Comparison of ENCODE assay signal across 11 cellular contexts in genomic region chr1:203906932-203907331, GRCh38. TPM values are rescaled to one million over a fixed set of nuclear protein-coding genes. Genes with fewer than 3 reads are reported as not detected.
A peak's percentile ranks its signal among the peaks of the same experiment; 100 is the strongest.
DNase-seq lines count a peak whose midpoint lies in the region; ATAC-seq and TF ChIP-seq lines count a peak whose summit lies in the region.
"Had no signal": no experiment of that assay in that cellular context is flagged by ENCODE, and none has a peak within 500 bp of the region (broad histone marks: within the 10 kb centered on the region; RNA-seq: fewer than 3 reads in every experiment).

No MANE protein-coding gene starts in this region.

- 61 to 69% methylated on average over 2 of the region's 2 CpGs for WGBS in thyroid gland, 2 donors

- H3K36me3 Mint-ChIP-seq in osteocyte (ENCODE audit: unreplicated experiment): no peaks in the 10 kb centered on the region
- H3K36me3 Mint-ChIP-seq: activated naive CD8-positive, alpha-beta T cell; naive B cell had no signal

- TF ChIP-seq POLR2A in thyroid gland (IDR thresholded peaks at IDR 0.05): no peak

- H3K27me3 Mint-ChIP-seq in osteocyte (ENCODE audit: unreplicated experiment): no peaks in the 10 kb centered on the region
- H3K27me3 Mint-ChIP-seq: activated naive CD8-positive, alpha-beta T cell had no signal

- intact Hi-C loops in PC-3 (cut with micrococcal nuclease) (loop anchor here (1.0 to 2.0 kb wide), 2 partner anchors 36 to 220 kb away; no protein-coding TSS in a partner anchor), thyroid gland (cut with DNase I) (no loop called here)

- H3K36me3 ChIP-seq in PC-3 (ENCODE audit: low read depth, low read length) (no peaks in the 10 kb centered on the region), thyroid gland (no peaks in the 10 kb centered on the region), Karpas-422 (ENCODE audit: insufficient read depth, low read length) (no peaks in the 10 kb centered on the region)
- H3K36me3 ChIP-seq: transverse colon had no signal

- H3K4me1 Mint-ChIP-seq in osteocyte (ENCODE audit: unreplicated experiment): peaks cover 17% of the 10 kb centered on the region
- H3K4me1 Mint-ChIP-seq: naive B cell had no signal

- H3K4me3 Mint-ChIP-seq in osteocyte (ENCODE audit: unreplicated experiment): no peak overlapping the region
- H3K4me3 Mint-ChIP-seq: activated naive CD8-positive, alpha-beta T cell; naive B cell had no signal

- no peak overlapping the region for H3K9ac ChIP-seq in PC-3 (ENCODE audit: low read length)
- H3K9ac ChIP-seq in Karpas-422 (ENCODE audit: low read length): no peak overlapping the region

- H3K27ac ChIP-seq in PC-3 (ENCODE audit: low read length) (peak overlapping the region; percentile 54), thyroid gland (no peak overlapping the region), Karpas-422 (ENCODE audit: low read length) (no peak overlapping the region)
- H3K27ac ChIP-seq: transverse colon had no signal

- H3K4me2 ChIP-seq in PC-3 (ENCODE audit: low read length) (peak overlapping the region; percentile 55), Karpas-422 (ENCODE audit: low read depth, low read length, poor library complexity, severe bottlenecking) (no peak overlapping the region)

- H3K4me3 ChIP-seq in PC-3 (ENCODE audit: low read length) (no peak overlapping the region), epithelial cell of esophagus (ENCODE audit: low read length) (no peak overlapping the region), thyroid gland (replicated peaks in 1 of 3) (no peak overlapping the region), Karpas-422 (ENCODE audit: low read length) (no peak overlapping the region)
- H3K4me3 ChIP-seq: transverse colon had no signal

- H3K27ac Mint-ChIP-seq in osteocyte (ENCODE audit: unreplicated experiment): peak overlapping the region; percentile 74
- H3K27ac Mint-ChIP-seq: activated naive CD8-positive, alpha-beta T cell had no signal

- no TSS peak for BruUV-seq in PC-3 (replicated peaks; lab: Mats Ljungman, UMichigan)

- H3K9me3 Mint-ChIP-seq in osteocyte (ENCODE audit: unreplicated experiment): no peaks in the 10 kb centered on the region
- H3K9me3 Mint-ChIP-seq: naive B cell had no signal

- H3K27me3 ChIP-seq in PC-3 (ENCODE audit: low read length) (no peaks in the 10 kb centered on the region), thyroid gland (no peaks in the 10 kb centered on the region), Karpas-422 (ENCODE audit: low read length) (no peaks in the 10 kb centered on the region)
- H3K27me3 ChIP-seq: transverse colon had no signal

- peaks cover 27% of the 10 kb centered on the region for H3K4me1 ChIP-seq in PC-3 (ENCODE audit: insufficient read depth, low read length)
- no peaks in the 10 kb centered on the region for H3K4me1 ChIP-seq in thyroid gland
- H3K4me1 ChIP-seq in Karpas-422 (ENCODE audit: low read length): no peaks in the 10 kb centered on the region
- H3K4me1 ChIP-seq: transverse colon had no signal

- DNase-seq in EH (ENCODE audit: low read depth): peak; percentile 95
- DNase-seq in PC-3: peak; percentile 97
- DNase-seq in epithelial cell of esophagus (ENCODE audit: low read depth): peak; percentile 94
- DNase-seq in osteocyte (ENCODE audit: extremely low spot score, unreplicated experiment): no peak
- DNase-seq in thyroid gland: no peak
- DNase-seq in ecto neural progenitor cell (ENCODE audit: low spot score): no peak
- no peak for DNase-seq in Karpas-422
- DNase-seq: naive B cell, transverse colon had no signal

- TF ChIP-seq CTCF in PC-3 (conservative IDR thresholded peaks at IDR 0.05; ENCODE audit: low read depth, low read length) (no peak), epithelial cell of esophagus (IDR thresholded peaks at IDR 0.05; ENCODE audit: insufficient read depth, low read depth, low read length, missing control alignments) (no peak), osteocyte (IDR thresholded peaks at IDR 0.05) (no peak), thyroid gland (IDR thresholded peaks at IDR 0.05) (no peak)

- no peak overlapping the region for H2AFZ ChIP-seq in PC-3 (ENCODE audit: low read length)
- H2AFZ ChIP-seq in Karpas-422 (ENCODE audit: low read length): no peak overlapping the region

- H3K9me2 ChIP-seq in PC-3 (replicated peaks; ENCODE audit: low read length) (no peaks in the 10 kb centered on the region; the same call in 1 of the 2 replicates), Karpas-422 (replicated peaks; ENCODE audit: insufficient read depth, low read length) (no peaks in the 10 kb centered on the region)

- CTCF ChIA-PET in PC-3 (lab: Charles Lee): interaction anchor here (0.5 kb wide), 1 partner anchor 107 kb away, joined by 3 read pairs; no protein-coding TSS in a partner anchor

- ATAC-seq in PC-3 (peak; percentile 100), HG03175 (IDR thresholded peaks at IDR 0.05; ENCODE audit: unreplicated experiment) (no peak)

- H3F3A ChIP-seq in PC-3 (ENCODE audit: low read length, unreplicated experiment): peaks cover 10% of the 10 kb centered on the region

- POLR2A ChIA-PET in PC-3 (lab: Charles Lee; ENCODE audit: unreplicated experiment): no interaction called here

- H3K79me2 ChIP-seq in PC-3 (ENCODE audit: low read length) (no peaks in the 10 kb centered on the region), Karpas-422 (ENCODE audit: low read length) (no peaks in the 10 kb centered on the region)

- H4K20me1 ChIP-seq in PC-3 (ENCODE audit: low read length): no peaks in the 10 kb centered on the region
- H4K20me1 ChIP-seq in Karpas-422 (ENCODE audit: insufficient read depth, low read depth, low read length): no peaks in the 10 kb centered on the region

- H3K9me3 ChIP-seq in PC-3 (ENCODE audit: low read length) (no peaks in the 10 kb centered on the region), thyroid gland (no peaks in the 10 kb centered on the region), Karpas-422 (ENCODE audit: low read length) (no peaks in the 10 kb centered on the region)
- H3K9me3 ChIP-seq: transverse colon had no signal

RNA-seq across cellular contexts. Expression of gene SNRPE, which starts 45.5 kb away (rescaled TPM):
- total RNA-seq in PC-3 (2014; rRNA removed): 167 and 187 TPM in 2 replicates
- total RNA-seq in osteocyte: 95.7 and 102 TPM in 2 replicates
- total RNA-seq in thyroid gland: 10 to 100 TPM; 21.9 to 54.7 (median 38.5) TPM
- 77.1 and 95.9 TPM in 2 replicates for total RNA-seq in Karpas-422 (2014; rRNA removed; shearing (Covaris generic); ENCODE audit: low replicate concordance)

Comparison
In these comparisons a context has a peak if more than half of its experiments do, and no peak if none do; other contexts are left out.
1. DNase-seq: peak in EH (single experiment), PC-3 (single experiment) and epithelial cell of esophagus (single experiment); none in osteocyte (single experiment), thyroid gland (0 of 2), ecto neural progenitor cell (single experiment) and Karpas-422 (single experiment).